ENCODE assay signal across 8 cellular contexts in genomic region chr6:95576621-95577316, GRCh38. TPM values are rescaled to one million over a fixed set of nuclear protein-coding genes. Genes with fewer than 3 reads are reported as not detected.
DNase-seq lines count a peak whose midpoint lies in the region; ATAC-seq, FAIRE-seq and TF ChIP-seq lines count a peak whose summit lies in the region.

No MANE protein-coding gene starts in this region.

- BruUV-seq in endothelial cell of umbilical vein (replicated peaks; lab: Mats Ljungman, UMichigan) = TSS peak; percentile 68

- ATAC-seq in HG03095 (IDR thresholded peaks at IDR 0.05; ENCODE audit: unreplicated experiment) (peak; percentile 31), HG02970 (IDR thresholded peaks at IDR 0.05; ENCODE audit: low FRiP score, unreplicated experiment) (no peak), HG03457 (IDR thresholded peaks at IDR 0.05; ENCODE audit: unreplicated experiment) (no peak)
- ATAC-seq in naive thymus-derived CD8-positive, alpha-beta T cell = peak in 1 of 2 donors; percentile 21

- H3K27ac ChIP-seq in endothelial cell of umbilical vein (ENCODE audit: insufficient read depth, low read depth, low read length) = peak overlapping the region; percentile 86

- DNase-seq in AML-193 (lab: John Stamatoyannopoulos, UW) (peak; percentile 42 to 55), GM18507 (ENCODE audit: extremely low spot score, insufficient read length, low read depth) (no peak), SK-MEL-5 (ENCODE audit: low read depth, low spot score) (peak; percentile 21), endothelial cell of umbilical vein (ENCODE audit: low read depth, low spot score) (peak; percentile 62)
- DNase-seq in naive thymus-derived CD8-positive, alpha-beta T cell = peak in 3 of 10 donors; percentile 36 to 52 (median 52)

- peak overlapping the region; percentile 98 for H3K4me2 ChIP-seq in endothelial cell of umbilical vein (ENCODE audit: insufficient read depth, low read length)

- no peaks in the 10 kb centered on the region for H4K20me1 ChIP-seq in endothelial cell of umbilical vein (replicated peaks; ENCODE audit: control insufficient read depth, extremely low read depth, insufficient read depth, low read length)

- H2AFZ ChIP-seq in endothelial cell of umbilical vein (ENCODE audit: low read depth, low read length) = peak overlapping the region; percentile 96

- in situ Hi-C loops in SK-MEL-5 (cut with HindIII; ENCODE audit: low pct_unique_long_range_greater_than_20kb, low sequenced_read_pairs) = no loop called here

- peak overlapping the region; percentile 57 to 100 (median 98) for H3K4me3 ChIP-seq in endothelial cell of umbilical vein (replicated peaks in 1 of 3; ENCODE audit: insufficient read depth in 1 of 3, low read depth in 1 of 3, low read length in 3 of 3)

- no peaks in the 10 kb centered on the region for H3K36me3 ChIP-seq in endothelial cell of umbilical vein (ENCODE audit: control insufficient read depth in 2 of 2, extremely low read depth in 1 of 2, insufficient read depth in 2 of 2, low read length in 2 of 2)

- H3K9ac ChIP-seq in endothelial cell of umbilical vein (replicated peaks; ENCODE audit: extremely low read depth, insufficient read depth, low read length) = peak overlapping the region; percentile 89

- peak overlapping the region; percentile 87 to 99 (median 96) for H3K4me3 Mint-ChIP-seq in naive thymus-derived CD8-positive, alpha-beta T cell

- no peaks in the 10 kb centered on the region for H3K9me1 ChIP-seq in endothelial cell of umbilical vein (replicated peaks; ENCODE audit: control insufficient read depth, extremely low read depth, insufficient read depth, low read length)

- no peak for TF ChIP-seq CTCF in endothelial cell of umbilical vein (IDR thresholded peaks at IDR 0.05; ENCODE audit: extremely low read depth in 1 of 2, insufficient read depth in 1 of 2, low read depth in 1 of 2, low read length in 2 of 2)

- intact Hi-C loops in endothelial cell of umbilical vein (cut with micrococcal nuclease) = loop anchor here (1.0 to 2.0 kb wide), 3 partner anchors 25 to 946 kb away; no protein-coding TSS in a partner anchor

- FAIRE-seq in GM18507 (lab: Jason Lieb, UNC) (peak; percentile 64), endothelial cell of umbilical vein (lab: Jason Lieb, UNC) (peak; percentile 79)

- peaks cover 38% of the 10 kb centered on the region for H3K4me1 ChIP-seq in endothelial cell of umbilical vein (ENCODE audit: control insufficient read depth, extremely low read depth, insufficient read depth, low read length)

- dilution Hi-C loops in endothelial cell of umbilical vein (cut with MboI; ENCODE audit: extremely low pct_ligation_motif_present, low sequenced_read_pairs) = no loop called here

- no peaks in the 10 kb centered on the region for H3K9me3 ChIP-seq in endothelial cell of umbilical vein (replicated peaks; ENCODE audit: control insufficient read depth, insufficient read depth, low read length)

- no peaks in the 10 kb centered on the region for H3K27me3 Mint-ChIP-seq in naive thymus-derived CD8-positive, alpha-beta T cell

- POLR2A ChIA-PET in endothelial cell of umbilical vein (lab: Charles Lee) = no interaction called here
- POLR2A ChIA-PET in naive thymus-derived CD8-positive, alpha-beta T cell (lab: Charles Lee) = interaction anchor here (1.0 to 2.4 kb wide), 2 partner anchors 945 to 1348 kb away, joined by 3 to 6 read pairs; partner anchors contain the start of genes KLHL32 and UFL1

- peak overlapping the region; percentile 95 to 99 (median 98) for H3K27ac Mint-ChIP-seq in naive thymus-derived CD8-positive, alpha-beta T cell

- H3K27me3 ChIP-seq in endothelial cell of umbilical vein (ENCODE audit: control insufficient read depth in 2 of 2, insufficient read depth in 2 of 2, low read length in 2 of 2) = no peaks in the 10 kb centered on the region

- peaks cover 27% of the 10 kb centered on the region for H3K79me2 ChIP-seq in endothelial cell of umbilical vein (ENCODE audit: control insufficient read depth, insufficient read depth, low read length)

- CTCF ChIA-PET in endothelial cell of umbilical vein (lab: Charles Lee) = no interaction called here

- peaks cover 0 to 3% (median 0%) of the 10 kb centered on the region in 3 donors for H3K36me3 Mint-ChIP-seq in naive thymus-derived CD8-positive, alpha-beta T cell

- TF ChIP-seq POLR2A in endothelial cell of umbilical vein (IDR thresholded peaks at IDR 0.05; ENCODE audit: low read depth, low read length) = no peak

- peaks cover 19 to 72% (median 50%) of the 10 kb centered on the region in 4 donors for H3K4me1 Mint-ChIP-seq in naive thymus-derived CD8-positive, alpha-beta T cell

- H3K9me3 Mint-ChIP-seq in naive thymus-derived CD8-positive, alpha-beta T cell = no peaks in the 10 kb centered on the region

TF ChIP-seq in endothelial cell of umbilical vein, 7 proteins besides CTCF, POLR2A, EP300 and RAD21:
- no peak for TF ChIP-seq POLR2AphosphoS5 (IDR thresholded peaks at IDR 0.05; ENCODE audit: insufficient read depth, low read depth, low read length)
- no peak for TF ChIP-seq EZH2 (IDR thresholded peaks at IDR 0.05; ENCODE audit: borderline replicate concordance, low read depth, low read length, severe bottlenecking)
- no peak for TF ChIP-seq MYC (IDR thresholded peaks at IDR 0.05; ENCODE audit: low read depth, low read length)
- TF ChIP-seq MAX (IDR thresholded peaks at IDR 0.05; ENCODE audit: insufficient read depth, insufficient read length) = no peak
- TF ChIP-seq GATA2 (IDR thresholded peaks at IDR 0.05; ENCODE audit: insufficient read depth, insufficient read length, low read depth, low read length) = no peak
- TF ChIP-seq JUN (IDR thresholded peaks at IDR 0.05; ENCODE audit: borderline replicate concordance, insufficient read depth, insufficient read length, low read depth) = no peak
- TF ChIP-seq FOS (IDR thresholded peaks at IDR 0.05; ENCODE audit: borderline replicate concordance, insufficient read depth, low read length) = no peak
TF ChIP-seq in endothelial cell of umbilical vein: peak in this region for 0.

RNA-seq across cellular contexts. Expression of gene MANEA, which starts 0.6 kb away (rescaled TPM):
- 10.6 TPM in 2 replicates for total RNA-seq in SK-MEL-5 (2014; rRNA removed; shearing (Covaris generic))
- polyA plus RNA-seq in SK-MEL-5 (2015; cell fraction: cytosol; rRNA removed) = 7.2 and 10.4 TPM in 2 replicates
- polyA plus RNA-seq in SK-MEL-5 (2015; cell fraction: nucleus; rRNA removed) = 6.2 and 7.3 TPM in 2 replicates
- 17.7 and 18.5 TPM in 2 replicates for total RNA-seq in endothelial cell of umbilical vein
- 4.0 and 5.2 TPM in 2 replicates for polyA plus RNA-seq in endothelial cell of umbilical vein
- polyA plus RNA-seq in endothelial cell of umbilical vein (2011; cell fraction: cytosol; rRNA removed) = 5.0 and 6.1 TPM in 2 replicates
- 4.2 and 5.5 TPM in 2 replicates for polyA plus RNA-seq in endothelial cell of umbilical vein (2011; cell fraction: nucleus; rRNA removed)
- polyA plus RNA-seq in endothelial cell of umbilical vein (2012) = 6.3 and 12.0 TPM in 2 replicates
- polyA minus RNA-seq in endothelial cell of umbilical vein = 4.9 and 6.2 TPM in 2 replicates
- 3.8 TPM for polyA minus RNA-seq in endothelial cell of umbilical vein (2011; cell fraction: cytosol; rRNA and poly(A)+ RNA removed)
- 2.8 and 7.5 TPM in 2 replicates for polyA minus RNA-seq in endothelial cell of umbilical vein (2011; cell fraction: nucleus; rRNA and poly(A)+ RNA removed)
- total RNA-seq in naive thymus-derived CD8-positive, alpha-beta T cell = 10 to 100 TPM; 11.8 to 13.2 TPM
- polyA plus RNA-seq in naive thymus-derived CD8-positive, alpha-beta T cell = 1 to 10 TPM; 3.4 to 4.5 (median 4.5) TPM
